ENCODE assay signal across 9 cellular contexts in genomic region chr20:43691928-43692524, GRCh38. TPM values are rescaled to one million over a fixed set of nuclear protein-coding genes. Genes with fewer than 3 reads are reported as not detected.
DNase-seq lines count a peak whose midpoint lies in the region; ATAC-seq and TF ChIP-seq lines count a peak whose summit lies in the region.
"Had no signal": no experiment of that assay in that cellular context is flagged by ENCODE, and none has a peak within 500 bp of the region (broad histone marks: within the 10 kb centered on the region; RNA-seq: fewer than 3 reads in every experiment).

No MANE protein-coding gene starts in this region.

- TF ChIP-seq CTCF in CD14-positive monocyte (IDR thresholded peaks at IDR 0.05) (peak; percentile 58), fibroblast of villous mesenchyme (IDR thresholded peaks at IDR 0.05; ENCODE audit: insufficient read depth, low read depth, low read length) (peak; percentile 81)

- H3K4me1 Mint-ChIP-seq in CD14-positive monocyte: no peaks in the 10 kb centered on the region

- no peak overlapping the region for H3K4me3 ChIP-seq in fibroblast of villous mesenchyme (ENCODE audit: low read depth, low read length)

- no peak overlapping the region for H3K27ac Mint-ChIP-seq in CD14-positive monocyte

- DNase-seq in CD14-positive monocyte (ENCODE audit: low spot score) (no peak), NOMO-1 treated with DMSO at 0.1 percent for 48 hours (lab: John Stamatoyannopoulos, UW; ENCODE audit: unreplicated experiment) (peak; percentile 38), fibroblast of villous mesenchyme (ENCODE audit: low read depth) (peak; percentile 55), NCI-H2171 (lab: John Stamatoyannopoulos, UW) (no peak)
- peak; percentile 26 for DNase-seq in activated CD8-positive, alpha-beta memory T cell treated with anti-CD3 and anti-CD28 coated beads, Interleukin-2, amount 50 U/mL, for 24 hours (ENCODE audit: extremely low read depth)
- DNase-seq in stimulated activated CD4-positive, alpha-beta T cell treated with anti-CD3 and anti-CD28 coated beads, Interleukin-15, amount 100 ng/mL, for 24 hours: peak; percentile 76

- no peaks in the 10 kb centered on the region for H3K27me3 Mint-ChIP-seq in CD14-positive monocyte (ENCODE audit: low read depth in 3 of 3)
- H3K27me3 Mint-ChIP-seq: IgD-negative memory B cell had no signal

- intact Hi-C loops in CD14-positive monocyte (cut with micrococcal nuclease): loop anchor here (10.0 kb wide), 1 partner anchor 157 kb away; no protein-coding TSS in a partner anchor

- H3K4me3 Mint-ChIP-seq in CD14-positive monocyte: no peak overlapping the region
- H3K4me3 Mint-ChIP-seq: IgD-negative memory B cell had no signal

- no peaks in the 10 kb centered on the region for H3K9me3 Mint-ChIP-seq in CD14-positive monocyte
- H3K9me3 Mint-ChIP-seq: IgD-negative memory B cell had no signal

- H3K36me3 Mint-ChIP-seq in CD14-positive monocyte: peaks cover 18 to 52% of the 10 kb centered on the region in 2 donors
- H3K36me3 Mint-ChIP-seq: IgD-negative memory B cell had no signal

- ATAC-seq in GM19438 (IDR thresholded peaks at IDR 0.05; ENCODE audit: low read depth, unreplicated experiment) (peak; percentile 62), HG03469 (IDR thresholded peaks at IDR 0.05; ENCODE audit: unreplicated experiment) (no peak)

RNA-seq across cellular contexts. Expression of gene MYBL2, which starts 25.1 kb away (rescaled TPM):
- under 1 TPM; 0.08 to 0.10 TPM for polyA plus RNA-seq in CD14-positive monocyte
- total RNA-seq in fibroblast of villous mesenchyme: 11.7 and 13.2 TPM in 2 replicates

RNA-seq across cellular contexts. Expression of gene GTSF1L, which starts 34.8 kb away (rescaled TPM):
- polyA plus RNA-seq in CD14-positive monocyte: not detected
- not detected in 2 replicates for total RNA-seq in fibroblast of villous mesenchyme

Comparison
In these comparisons a context has a peak if more than half of its experiments do, and no peak if none do; other contexts are left out.
1. DNase-seq: peak in NOMO-1 treated with DMSO at 0.1 percent for 48 hours (single experiment), activated CD8-positive, alpha-beta memory T cell treated with anti-CD3 and anti-CD28 coated beads, Interleukin-2, amount 50 U/mL, for 24 hours (single experiment), fibroblast of villous mesenchyme (single experiment) and stimulated activated CD4-positive, alpha-beta T cell treated with anti-CD3 and anti-CD28 coated beads, Interleukin-15, amount 100 ng/mL, for 24 hours (single experiment); none in CD14-positive monocyte (single experiment) and NCI-H2171 (single experiment).